In the genomic region with DNA sequence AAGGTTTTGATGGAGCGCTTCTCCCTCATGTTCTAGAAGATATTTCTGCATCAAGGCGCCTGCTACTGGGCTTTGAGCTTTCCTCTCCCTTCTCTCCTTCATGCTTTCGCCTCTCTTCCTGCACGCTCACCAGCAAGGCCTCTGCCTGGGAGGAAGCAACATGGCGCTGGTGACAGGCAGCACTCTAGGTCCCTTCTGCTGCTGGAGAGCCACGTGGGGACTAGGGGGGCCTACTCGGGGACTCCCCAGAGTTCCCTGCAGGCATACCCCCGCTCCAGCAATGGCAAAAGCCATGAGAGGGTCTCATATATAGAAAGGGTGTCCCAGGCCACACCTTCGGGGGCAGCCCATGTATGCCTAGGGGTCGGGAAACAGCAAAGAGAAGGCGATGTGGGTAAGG, we compare ENCODE assay signal across 1 cellular context.
TF ChIP-seq lines count a peak whose summit lies in the region.

No MANE protein-coding gene starts in this region.

TF ChIP-seq in H1, 55 proteins besides CTCF, POLR2A, EP300 and RAD21:
- no peak for TF ChIP-seq RNF2 (IDR thresholded peaks at IDR 0.05; ENCODE audit: borderline replicate concordance, low read depth, low read length, missing control alignments, poor library complexity, severe bottlenecking)
- TF ChIP-seq, protein P1, sequence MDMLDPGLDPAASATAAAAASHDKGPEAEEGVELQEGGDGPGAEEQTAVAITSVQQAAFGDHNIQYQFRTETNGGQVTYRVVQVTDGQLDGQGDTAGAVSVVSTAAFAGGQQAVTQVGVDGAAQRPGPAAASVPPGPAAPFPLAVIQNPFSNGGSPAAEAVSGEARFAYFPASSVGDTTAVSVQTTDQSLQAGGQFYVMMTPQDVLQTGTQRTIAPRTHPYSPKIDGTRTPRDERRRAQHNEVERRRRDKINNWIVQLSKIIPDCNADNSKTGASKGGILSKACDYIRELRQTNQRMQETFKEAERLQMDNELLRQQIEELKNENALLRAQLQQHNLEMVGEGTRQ (IDR thresholded peaks at IDR 0.05; ENCODE audit: low read length): no peak
- no peak for TF ChIP-seq TAF1 (IDR thresholded peaks at IDR 0.05; ENCODE audit: low read depth, low read length)
- no peak for TF ChIP-seq EZH2 (IDR thresholded peaks at IDR 0.05; ENCODE audit: low read depth, low read length, severe bottlenecking)
- TF ChIP-seq HDAC6 (IDR thresholded peaks at IDR 0.05; ENCODE audit: low read depth, low read length): no peak
- no peak for TF ChIP-seq FOSL1 (IDR thresholded peaks at IDR 0.05; ENCODE audit: insufficient read depth, low read depth, low read length)
- TF ChIP-seq, protein P2, sequence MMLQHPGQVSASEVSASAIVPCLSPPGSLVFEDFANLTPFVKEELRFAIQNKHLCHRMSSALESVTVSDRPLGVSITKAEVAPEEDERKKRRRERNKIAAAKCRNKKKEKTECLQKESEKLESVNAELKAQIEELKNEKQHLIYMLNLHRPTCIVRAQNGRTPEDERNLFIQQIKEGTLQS (IDR thresholded peaks at IDR 0.05; ENCODE audit: insufficient read depth, low read depth, low read length): no peak
